ENCODE assay signal across 1 cellular context in genomic region chr9:95171596-95171995, GRCh38.
TF ChIP-seq lines count a peak whose summit lies in the region.

No MANE protein-coding gene starts in this region.

TF ChIP-seq in GM23338, 12 proteins besides CTCF, POLR2A, EP300 and RAD21 (continued from another document):
- TF ChIP-seq ZNF462 (CRISPR knock-in tag; IDR thresholded peaks at IDR 0.05) (no peak), JUNB (IDR thresholded peaks at IDR 0.05; ENCODE audit: unreplicated experiment) (no peak), EZH2phosphoT487 (IDR thresholded peaks at IDR 0.05; ENCODE audit: unreplicated experiment) (no peak)
TF ChIP-seq in GM23338: peak in this region for 0.
